ENCODE assay signal across 28 cellular contexts in the genomic region with DNA sequence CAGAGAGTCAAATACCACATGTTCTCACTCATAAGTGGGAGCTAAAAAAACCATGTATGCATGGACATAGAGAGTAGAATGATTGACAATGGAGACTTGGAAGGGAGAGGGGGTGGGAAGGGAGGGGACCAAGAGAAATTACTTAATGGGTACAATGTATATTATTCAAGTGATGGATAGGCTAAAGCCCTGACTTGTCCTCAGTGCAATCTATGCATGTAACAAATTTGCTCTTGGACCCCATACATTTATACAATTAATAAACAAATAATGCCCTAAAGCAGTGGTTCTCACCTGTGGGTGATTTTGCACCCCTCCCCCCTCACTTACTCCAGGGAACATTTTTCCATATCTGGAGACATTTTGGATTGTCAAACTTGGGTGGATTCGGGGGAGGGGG.
"Had no signal": no experiment of that assay in that cellular context is flagged by ENCODE, and none has a peak within 500 bp of the region (broad histone marks: within the 10 kb centered on the region; RNA-seq: fewer than 3 reads in every experiment).

No MANE protein-coding gene starts in this region.

- H3K4me3 Mint-ChIP-seq: stimulated activated effector memory CD8-positive, alpha-beta T cell treated with anti-CD3 and anti-CD28 coated beads, Interleukin-12 subunit alpha, Interleukin-12 subunit beta, amount 100 ng/mL, for 72 hours; stimulated activated memory B cell treated with anti-CD40 and anti-IgM and Interleukin-4, amounts not matched to agents 10 μg/mL and 1 μg/mL and 100 μg/mL, for 72 hours; stimulated activated naive B cell treated with anti-CD40 and anti-IgM and Interleukin-4, amounts not matched to agents 10 μg/mL and 1 μg/mL and 100 μg/mL, for 72 hours; stimulated activated naive CD8-positive, alpha-beta T cell treated with anti-CD3 and anti-CD28 coated beads, Interleukin-15, amount 100 ng/mL, for 72 hours; stimulated activated naive CD8-positive, alpha-beta T cell treated with anti-CD3 and anti-CD28 coated beads, Interleukin-15, Interleukin-2, amounts not matched to agents 100 ng/mL and 50 ng/mL, for 24 hours had no signal

- H3K9me3 Mint-ChIP-seq: stimulated activated effector memory CD8-positive, alpha-beta T cell treated with anti-CD3 and anti-CD28 coated beads, Interleukin-12 subunit alpha, Interleukin-12 subunit beta, amount 100 ng/mL, for 72 hours; stimulated activated memory B cell treated with anti-CD40 and anti-IgM and Interleukin-4, amounts not matched to agents 10 μg/mL and 1 μg/mL and 100 μg/mL, for 72 hours; stimulated activated naive B cell treated with anti-CD40 and anti-IgM and Interleukin-4, amounts not matched to agents 10 μg/mL and 1 μg/mL and 100 μg/mL, for 72 hours; stimulated activated naive CD8-positive, alpha-beta T cell treated with anti-CD3 and anti-CD28 coated beads, Interleukin-15, amount 100 ng/mL, for 72 hours; stimulated activated naive CD8-positive, alpha-beta T cell treated with anti-CD3 and anti-CD28 coated beads, Interleukin-15, Interleukin-2, amounts not matched to agents 100 ng/mL and 50 ng/mL, for 24 hours had no signal

- H3K36me3 Mint-ChIP-seq: stimulated activated effector memory CD8-positive, alpha-beta T cell treated with anti-CD3 and anti-CD28 coated beads, Interleukin-12 subunit alpha, Interleukin-12 subunit beta, amount 100 ng/mL, for 72 hours had no signal

- H3K36me3 ChIP-seq: stomach, suprapubic skin, thoracic aorta, thyroid gland, tibial artery, tibial nerve, transverse colon, upper lobe of left lung, upper lobe of right lung, uterus, vagina had no signal

- H3K27ac ChIP-seq: stomach, suprapubic skin, testis, tibial artery, tibial nerve, transverse colon, upper lobe of left lung, upper lobe of right lung, uterus, vagina had no signal

- H3K27me3 ChIP-seq: stomach, suprapubic skin, testis, thyroid gland, tibial artery, tibial nerve, transverse colon, upper lobe of left lung, upper lobe of right lung, uterus, vagina had no signal

- FAIRE-seq: urothelium cell line had no signal

- H3K9me3 ChIP-seq: stomach, suprapubic skin, testis, thoracic aorta, thyroid gland, tibial artery, tibial nerve, transverse colon, upper lobe of left lung, upper lobe of right lung, uterus, vagina had no signal

- H3K4me3 ChIP-seq: stomach, suprapubic skin, testis, thoracic aorta, thyroid gland, tibial artery, tibial nerve, transverse colon, upper lobe of left lung, upper lobe of right lung, uterus, vagina had no signal

- H3K27me3 Mint-ChIP-seq: stimulated activated memory B cell treated with anti-CD40 and anti-IgM and Interleukin-4, amounts not matched to agents 10 μg/mL and 1 μg/mL and 100 μg/mL, for 72 hours; stimulated activated naive B cell treated with anti-CD40 and anti-IgM and Interleukin-4, amounts not matched to agents 10 μg/mL and 1 μg/mL and 100 μg/mL, for 72 hours; stimulated activated naive CD8-positive, alpha-beta T cell treated with anti-CD3 and anti-CD28 coated beads, Interleukin-15, amount 100 ng/mL, for 72 hours; stimulated activated naive CD8-positive, alpha-beta T cell treated with anti-CD3 and anti-CD28 coated beads, Interleukin-15, Interleukin-2, amounts not matched to agents 100 ng/mL and 50 ng/mL, for 24 hours had no signal

- ATAC-seq: stimulated activated effector memory CD8-positive, alpha-beta T cell treated with anti-CD3 and anti-CD28 coated beads, Interleukin-12 subunit alpha, Interleukin-12 subunit beta, amount 100 ng/mL, for 72 hours; stimulated activated memory B cell treated with anti-CD40 and anti-IgM and Interleukin-4, amounts not matched to agents 10 μg/mL and 1 μg/mL and 100 μg/mL, for 72 hours; stimulated activated naive B cell treated with anti-CD40 and anti-IgM and Interleukin-4, amounts not matched to agents 10 μg/mL and 1 μg/mL and 100 μg/mL, for 72 hours; stimulated activated naive CD8-positive, alpha-beta T cell treated with anti-CD3 and anti-CD28 coated beads, Interleukin-15, amount 100 ng/mL, for 72 hours; stimulated activated naive CD8-positive, alpha-beta T cell treated with anti-CD3 and anti-CD28 coated beads, Interleukin-15, Interleukin-2, amounts not matched to agents 100 U/mL and 50 U/mL, for 24 hours; upper lobe of right lung had no signal

- H3K27ac Mint-ChIP-seq: stimulated activated effector memory CD8-positive, alpha-beta T cell treated with anti-CD3 and anti-CD28 coated beads, Interleukin-12 subunit alpha, Interleukin-12 subunit beta, amount 100 ng/mL, for 72 hours; stimulated activated memory B cell treated with anti-CD40 and anti-IgM and Interleukin-4, amounts not matched to agents 10 μg/mL and 1 μg/mL and 100 μg/mL, for 72 hours; stimulated activated naive B cell treated with anti-CD40 and anti-IgM and Interleukin-4, amounts not matched to agents 10 μg/mL and 1 μg/mL and 100 μg/mL, for 72 hours; stimulated activated naive CD8-positive, alpha-beta T cell treated with anti-CD3 and anti-CD28 coated beads, Interleukin-15, amount 100 ng/mL, for 72 hours; stimulated activated naive CD8-positive, alpha-beta T cell treated with anti-CD3 and anti-CD28 coated beads, Interleukin-15, Interleukin-2, amounts not matched to agents 100 ng/mL and 50 ng/mL, for 24 hours had no signal

- DNase-seq: stimulated activated CD4-positive, alpha-beta T cell treated with anti-CD3 and anti-CD28 coated beads, Interleukin-2, amount 100 ng/mL, for 48 hours; stimulated activated CD4-positive, alpha-beta T cell treated with anti-CD3 and anti-CD28 coated beads, Interleukin-4, amount 100 ng/mL, for 1 hour; stimulated activated CD4-positive, alpha-beta T cell treated with anti-CD3 and anti-CD28 coated beads, Interleukin-4, amount 100 ng/mL, for 24 hours; stimulated activated CD4-positive, alpha-beta T cell treated with anti-CD3 and anti-CD28 coated beads, Interleukin-4, amount 100 ng/mL, for 4 hours; stimulated activated CD8-positive, alpha-beta memory T cell treated with anti-CD3 and anti-CD28 coated beads, Interleukin-4, amount 100 ng/mL, for 48 hours; stimulated activated naive B cell treated with anti-CD40 and anti-IgM and Interleukin-4, amounts not matched to agents 10 μg/mL and 1 μg/mL and 100 μg/mL, for 72 hours; stimulated activated naive CD4-positive, alpha-beta T cell; stimulated activated naive CD4-positive, alpha-beta T cell treated with Interleukin-2 at 50 U/mL for 16 hours; stimulated activated naive CD8-positive, alpha-beta T cell treated with anti-CD3 and anti-CD28 coated beads, Interleukin-15, amount 100 ng/mL, for 72 hours; stimulated activated naive CD8-positive, alpha-beta T cell treated with anti-CD3 and anti-CD28 coated beads, Interleukin-15, Interleukin-2, amounts not matched to agents 100 U/mL and 50 U/mL, for 24 hours; stomach; substantia nigra; testis; thyroid gland; tibial artery; transverse colon; trophoblast cell; upper lobe of left lung; upper lobe of right lung; uterus had no signal
